10 cellular contexts compared by ENCODE assay signal in the genomic region with DNA sequence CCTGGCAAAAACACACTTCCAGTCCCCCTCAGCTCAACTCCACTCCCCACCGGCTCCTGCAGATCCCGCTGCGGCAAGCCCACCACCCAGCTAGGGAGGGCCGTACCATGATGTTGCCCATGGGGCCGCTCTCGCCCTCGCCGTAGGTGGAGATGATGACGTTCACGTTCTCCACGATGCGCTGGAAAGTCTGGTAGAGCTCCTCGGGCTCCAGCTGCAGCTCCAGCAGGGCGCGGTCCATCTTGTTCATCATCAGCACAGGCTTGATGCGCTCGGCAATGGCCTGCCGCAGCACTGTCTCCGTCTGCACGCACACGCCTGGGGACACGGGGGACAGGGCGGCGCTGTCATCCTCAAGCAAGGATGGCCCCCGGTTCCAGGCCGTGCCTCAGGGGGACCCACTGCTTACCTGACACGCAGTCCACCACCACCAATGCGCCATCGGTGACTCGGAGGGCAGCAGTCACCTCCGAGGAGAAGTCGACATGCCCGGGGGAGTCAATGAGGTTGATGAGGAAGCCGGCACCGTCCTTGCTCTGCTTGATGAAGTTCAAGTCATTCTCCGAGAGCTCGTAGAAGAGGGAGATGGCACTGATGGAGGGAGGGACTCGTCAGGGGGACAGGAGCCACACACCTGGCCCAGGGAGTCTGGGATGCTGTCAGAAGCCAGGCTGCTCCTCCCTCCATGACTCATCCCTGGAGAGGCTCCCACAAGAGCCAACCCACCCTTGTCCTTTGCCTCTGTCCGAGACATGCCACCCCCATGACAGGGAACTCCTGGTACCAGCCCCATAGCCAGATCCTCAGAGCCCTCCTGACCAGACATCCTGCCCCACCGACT. TPM values are rescaled to one million over a fixed set of nuclear protein-coding genes. Genes with fewer than 3 reads are reported as not detected.
DNase-seq lines count a peak whose midpoint lies in the region; ATAC-seq and TF ChIP-seq lines count a peak whose summit lies in the region.
"Had no signal": no experiment of that assay in that cellular context is flagged by ENCODE, and none has a peak within 500 bp of the region (broad histone marks: within the 10 kb centered on the region; RNA-seq: fewer than 3 reads in every experiment).

No MANE protein-coding gene starts in this region.

- peaks cover 52% of the 10 kb centered on the region for H3K36me3 Mint-ChIP-seq in activated CD4-positive, alpha-beta T cell treated with anti-CD3 and anti-CD28 coated beads, Interleukin-2, amount 10 ng/mL, durations not matched to agents 7 days and 5 days (ENCODE audit: low read depth)
- H3K36me3 Mint-ChIP-seq in activated CD8-positive, alpha-beta memory T cell treated with anti-CD3 and anti-CD28 coated beads, Interleukin-2, amount 10 ng/mL, durations not matched to agents 7 days and 5 days, result peaks cover 60% of the 10 kb centered on the region

- H3K9me3 ChIP-seq in right atrium auricular region, result no peaks in the 10 kb centered on the region
- H3K9me3 ChIP-seq: body of pancreas, upper lobe of left lung had no signal

- peaks cover 68% of the 10 kb centered on the region for H3K36me3 ChIP-seq in right atrium auricular region

- H3K27ac Mint-ChIP-seq in activated CD4-positive, alpha-beta T cell treated with anti-CD3 and anti-CD28 coated beads, Interleukin-2, amount 10 ng/mL, durations not matched to agents 7 days and 5 days, result peak overlapping the region; percentile 85
- H3K27ac Mint-ChIP-seq in activated CD8-positive, alpha-beta memory T cell treated with anti-CD3 and anti-CD28 coated beads, Interleukin-2, amount 10 ng/mL, durations not matched to agents 7 days and 5 days, result peak overlapping the region; percentile 97

- no peak for DNase-seq in activated CD4-positive, alpha-beta T cell treated with anti-CD3 and anti-CD28 coated beads, Interleukin-2, amount 10 ng/mL, durations not matched to agents 7 days and 5 days
- DNase-seq in activated CD4-positive, alpha-beta T cell treated with anti-CD3 and anti-CD28 coated beads, Interleukin-2, amount 50 U/mL, for 4 hours, result no peak
- DNase-seq in activated CD8-positive, alpha-beta memory T cell treated with anti-CD3 and anti-CD28 coated beads, Interleukin-2, amount 10 ng/mL, durations not matched to agents 7 days and 5 days, result no peak
- DNase-seq in right atrium auricular region (ENCODE audit: low spot score), result no peak
- no peak for DNase-seq in stimulated activated naive CD8-positive, alpha-beta T cell treated with anti-CD3 and anti-CD28 coated beads, Interleukin-15, Interleukin-2, amounts not matched to agents 100 U/mL and 50 U/mL, for 24 hours
- no peak for DNase-seq in NCI-H69 (lab: John Stamatoyannopoulos, UW)
- no peak for DNase-seq in SK-N-DZ (ENCODE audit: low spot score)
- no peak for DNase-seq in cerebellar nuclear complex (lab: John Stamatoyannopoulos, UW)

- no peak overlapping the region for H3K4me3 ChIP-seq in right atrium auricular region

- H3K4me1 ChIP-seq in right atrium auricular region, result peaks cover 0 to 44% of the 10 kb centered on the region in 2 donors

- H3K9me3 Mint-ChIP-seq in activated CD4-positive, alpha-beta T cell treated with anti-CD3 and anti-CD28 coated beads, Interleukin-2, amount 10 ng/mL, durations not matched to agents 7 days and 5 days, result no peaks in the 10 kb centered on the region
- no peaks in the 10 kb centered on the region for H3K9me3 Mint-ChIP-seq in activated CD8-positive, alpha-beta memory T cell treated with anti-CD3 and anti-CD28 coated beads, Interleukin-2, amount 10 ng/mL, durations not matched to agents 7 days and 5 days (ENCODE audit: low read depth)

- H3K4me3 Mint-ChIP-seq in activated CD4-positive, alpha-beta T cell treated with anti-CD3 and anti-CD28 coated beads, Interleukin-2, amount 10 ng/mL, durations not matched to agents 7 days and 5 days, result peak overlapping the region; percentile 94
- H3K4me3 Mint-ChIP-seq in activated CD8-positive, alpha-beta memory T cell treated with anti-CD3 and anti-CD28 coated beads, Interleukin-2, amount 10 ng/mL, durations not matched to agents 7 days and 5 days, result peak overlapping the region; percentile 98

- H3K27me3 Mint-ChIP-seq in activated CD4-positive, alpha-beta T cell treated with anti-CD3 and anti-CD28 coated beads, Interleukin-2, amount 10 ng/mL, durations not matched to agents 7 days and 5 days, result no peaks in the 10 kb centered on the region
- H3K27me3 Mint-ChIP-seq in activated CD8-positive, alpha-beta memory T cell treated with anti-CD3 and anti-CD28 coated beads, Interleukin-2, amount 10 ng/mL, durations not matched to agents 7 days and 5 days, result no peaks in the 10 kb centered on the region

- ATAC-seq in activated CD8-positive, alpha-beta memory T cell treated with anti-CD3 and anti-CD28 coated beads, Interleukin-2, amount 10 ng/mL, durations not matched to agents 7 days and 5 days, result no peak
- peak; percentile 10 for ATAC-seq in stimulated activated naive CD8-positive, alpha-beta T cell treated with anti-CD3 and anti-CD28 coated beads, Interleukin-15, Interleukin-2, amounts not matched to agents 100 U/mL and 50 U/mL, for 24 hours
- ATAC-seq: body of pancreas had no signal

- peaks cover 57% of the 10 kb centered on the region for H3K4me1 Mint-ChIP-seq in activated CD4-positive, alpha-beta T cell treated with anti-CD3 and anti-CD28 coated beads, Interleukin-2, amount 10 ng/mL, durations not matched to agents 7 days and 5 days
- peaks cover 59% of the 10 kb centered on the region for H3K4me1 Mint-ChIP-seq in activated CD8-positive, alpha-beta memory T cell treated with anti-CD3 and anti-CD28 coated beads, Interleukin-2, amount 10 ng/mL, durations not matched to agents 7 days and 5 days

- CTCF ChIA-PET in activated CD4-positive, alpha-beta T cell treated with anti-CD3 and anti-CD28 coated beads, Interleukin-2, amount 10 ng/mL, durations not matched to agents 7 days and 5 days (lab: Charles Lee), result no interaction called here
- CTCF ChIA-PET in activated CD8-positive, alpha-beta memory T cell treated with anti-CD3 and anti-CD28 coated beads, Interleukin-2, amount 10 ng/mL, durations not matched to agents 7 days and 5 days (lab: Charles Lee), result interaction anchor here (2.8 kb wide), 1 partner anchor 11 kb away, joined by 17 read pairs; a partner anchor contains a TSS

- H3K27me3 ChIP-seq in right atrium auricular region, result no peaks in the 10 kb centered on the region
- H3K27me3 ChIP-seq: body of pancreas, upper lobe of left lung had no signal

- no peak for TF ChIP-seq CTCF in right atrium auricular region (IDR thresholded peaks at IDR 0.05)

- H3K27ac ChIP-seq in right atrium auricular region, result peak overlapping the region; percentile 94 to 97

- POLR2A ChIA-PET in activated CD4-positive, alpha-beta T cell treated with anti-CD3 and anti-CD28 coated beads, Interleukin-2, amount 10 ng/mL, durations not matched to agents 7 days and 5 days (lab: Charles Lee), result no interaction called here

RNA-seq across cellular contexts. Expression of a gene that starts 2.3 kb away (rescaled TPM):
- 1,000 to 10,000 TPM; 1,428 to 1,492 TPM for total RNA-seq in activated CD4-positive, alpha-beta T cell treated with anti-CD3 and anti-CD28 coated beads, Interleukin-2, amount 10 ng/mL, durations not matched to agents 7 days and 5 days
- 1,000 to 10,000 TPM; 1,382 to 1,952 TPM for total RNA-seq in activated CD8-positive, alpha-beta memory T cell treated with anti-CD3 and anti-CD28 coated beads, Interleukin-2, amount 10 ng/mL, durations not matched to agents 7 days and 5 days
- 1,000 to 10,000 TPM; 1,205 to 1,737 TPM for total RNA-seq in right atrium auricular region
- 1,360 and 1,587 TPM in 2 replicates for polyA plus RNA-seq in SK-N-DZ (2014; cell fraction: cytosol; rRNA removed)
- 489 and 627 TPM in 2 replicates for polyA plus RNA-seq in SK-N-DZ (2014; cell fraction: nucleus; rRNA removed)

RNA-seq across cellular contexts. Expression of a gene that starts 12.0 kb away (rescaled TPM):
- total RNA-seq in activated CD4-positive, alpha-beta T cell treated with anti-CD3 and anti-CD28 coated beads, Interleukin-2, amount 10 ng/mL, durations not matched to agents 7 days and 5 days, result 10 to 100 TPM; 35.5 to 41.8 TPM
- total RNA-seq in activated CD8-positive, alpha-beta memory T cell treated with anti-CD3 and anti-CD28 coated beads, Interleukin-2, amount 10 ng/mL, durations not matched to agents 7 days and 5 days, result 10 to 100 TPM; 49.3 to 53.0 TPM
- total RNA-seq in right atrium auricular region, result 100 to 1,000 TPM in 1 of 2 donors, 10 to 100 TPM in 1; 46.2 to 202 TPM
- 39.1 and 86.1 TPM in 2 replicates for polyA plus RNA-seq in SK-N-DZ (2014; cell fraction: cytosol; rRNA removed)
- 80.4 and 97.6 TPM in 2 replicates for polyA plus RNA-seq in SK-N-DZ (2014; cell fraction: nucleus; rRNA removed)

RNA-seq across cellular contexts. Expression of a gene that starts 24.6 kb away (rescaled TPM):
- 10 to 100 TPM; 33.3 to 40.4 TPM for total RNA-seq in activated CD4-positive, alpha-beta T cell treated with anti-CD3 and anti-CD28 coated beads, Interleukin-2, amount 10 ng/mL, durations not matched to agents 7 days and 5 days
- total RNA-seq in activated CD8-positive, alpha-beta memory T cell treated with anti-CD3 and anti-CD28 coated beads, Interleukin-2, amount 10 ng/mL, durations not matched to agents 7 days and 5 days, result 10 to 100 TPM; 34.0 to 39.4 TPM
- total RNA-seq in right atrium auricular region, result 10 to 100 TPM; 10.9 to 11.4 TPM
- 30.3 and 40.6 TPM in 2 replicates for polyA plus RNA-seq in SK-N-DZ (2014; cell fraction: cytosol; rRNA removed)
- 24.5 and 26.1 TPM in 2 replicates for polyA plus RNA-seq in SK-N-DZ (2014; cell fraction: nucleus; rRNA removed)

RNA-seq across cellular contexts. Expression of a gene that starts 50.1 kb away (rescaled TPM):
- total RNA-seq in activated CD4-positive, alpha-beta T cell treated with anti-CD3 and anti-CD28 coated beads, Interleukin-2, amount 10 ng/mL, durations not matched to agents 7 days and 5 days, result not detected
- total RNA-seq in activated CD8-positive, alpha-beta memory T cell treated with anti-CD3 and anti-CD28 coated beads, Interleukin-2, amount 10 ng/mL, durations not matched to agents 7 days and 5 days, result not detected
- total RNA-seq in right atrium auricular region, result 1,000 to 10,000 TPM; 1,342 to 2,195 TPM
- polyA plus RNA-seq in SK-N-DZ (2014; cell fraction: cytosol; rRNA removed), result not detected in 2 replicates
- not detected in 2 replicates for polyA plus RNA-seq in SK-N-DZ (2014; cell fraction: nucleus; rRNA removed)
- total RNA-seq: body of pancreas, upper lobe of left lung had no signal
